In the genomic region with DNA sequence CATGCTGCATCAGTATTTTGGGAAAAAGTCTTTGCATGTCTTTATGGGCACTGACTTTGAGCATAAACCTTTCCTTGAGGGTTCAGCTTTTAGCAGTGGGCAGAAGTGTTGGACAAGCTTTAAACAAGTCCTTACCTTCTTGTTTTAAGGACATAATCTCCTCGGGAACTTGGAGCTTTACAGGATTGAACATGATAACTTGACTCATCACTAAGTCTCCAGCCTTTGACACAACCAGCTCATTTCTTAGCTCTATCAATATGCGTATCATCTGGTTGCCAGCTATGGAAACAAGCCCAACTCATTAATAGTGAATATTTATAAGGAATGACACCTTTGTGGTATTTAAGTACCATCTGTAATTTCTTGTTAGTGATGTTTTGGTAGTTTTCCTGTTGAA, we compare ENCODE assay signal across 19 cellular contexts. TPM values are rescaled to one million over a fixed set of nuclear protein-coding genes. Genes with fewer than 3 reads are reported as not detected.
A peak's percentile ranks its signal among the peaks of the same experiment; 100 is the strongest.
DNase-seq lines count a peak whose midpoint lies in the region; ATAC-seq and TF ChIP-seq lines count a peak whose summit lies in the region.
"Had no signal": no experiment of that assay in that cellular context is flagged by ENCODE, and none has a peak within 500 bp of the region (broad histone marks: within the 10 kb centered on the region; RNA-seq: fewer than 3 reads in every experiment).

No MANE protein-coding gene starts in this region.

- H2AFZ ChIP-seq in mammary epithelial cell (ENCODE audit: low read depth, low read length) (peak overlapping the region; percentile 8), smooth muscle cell (ENCODE audit: low read depth) (no peak overlapping the region)

- H3K4me2 ChIP-seq in mammary epithelial cell (ENCODE audit: insufficient read depth, low read depth, low read length) (peak overlapping the region; percentile 56), smooth muscle cell (no peak overlapping the region)
- H3K4me2 ChIP-seq: A549 had no signal

- TF ChIP-seq CTCF in mammary epithelial cell (conservative IDR thresholded peaks at IDR 0.05 in 1 of 2, IDR thresholded peaks at IDR 0.05 in 1 of 2; ENCODE audit: extremely low read depth in 1 of 2, insufficient read depth in 1 of 2, low read depth in 1 of 2, low read length in 2 of 2) = no peak
- no peak for TF ChIP-seq CTCF in breast epithelium (IDR thresholded peaks at IDR 0.05)
- TF ChIP-seq CTCF in epithelial cell of esophagus (IDR thresholded peaks at IDR 0.05; ENCODE audit: insufficient read depth, low read depth, low read length, missing control alignments) = no peak
- no peak for TF ChIP-seq CTCF in foreskin keratinocyte (conservative IDR thresholded peaks at IDR 0.05)
- TF ChIP-seq CTCF in smooth muscle cell (IDR thresholded peaks at IDR 0.05; ENCODE audit: borderline replicate concordance, insufficient read depth, poor library complexity, severe bottlenecking) = no peak
- TF ChIP-seq CTCF in CD8-positive, alpha-beta T cell (IDR thresholded peaks at IDR 0.05) = no peak

- ATAC-seq in foreskin keratinocyte = peak; percentile 85
- no peak for ATAC-seq in CD8-positive, alpha-beta T cell
- ATAC-seq in GM21717 (IDR thresholded peaks at IDR 0.05; ENCODE audit: unreplicated experiment) = no peak
- ATAC-seq: A549, HCT116, K562 had no signal

- H3K4me1 ChIP-seq in mammary epithelial cell (ENCODE audit: insufficient read depth, low read length) = peaks cover 17% of the 10 kb centered on the region
- no peaks in the 10 kb centered on the region for H3K4me1 ChIP-seq in breast epithelium
- peaks cover 26% of the 10 kb centered on the region for H3K4me1 ChIP-seq in foreskin keratinocyte
- no peaks in the 10 kb centered on the region for H3K4me1 ChIP-seq in smooth muscle cell (ENCODE audit: low read depth)
- H3K4me1 ChIP-seq in CD8-positive, alpha-beta T cell (ENCODE audit: insufficient read depth, low read length) = peaks cover 4% of the 10 kb centered on the region

- H3K27ac ChIP-seq in mammary epithelial cell (ENCODE audit: insufficient read depth, low read depth, low read length) (peak overlapping the region; percentile 15), breast epithelium (no peak overlapping the region), foreskin keratinocyte (peak overlapping the region; percentile 15), smooth muscle cell (ENCODE audit: low read depth) (peak overlapping the region; percentile 80)
- H3K27ac ChIP-seq in CD8-positive, alpha-beta T cell (ENCODE audit: low read depth, low read length) = no peak overlapping the region
- H3K27ac ChIP-seq: 22Rv1, A549 had no signal

- H3F3A ChIP-seq in smooth muscle cell (ENCODE audit: low read depth) = no peaks in the 10 kb centered on the region

- in situ Hi-C loops in mammary epithelial cell (cut with MboI; ENCODE audit: low sequenced_read_pairs in 2 of 2) = no loop called here

- H3K9me3 ChIP-seq in mammary epithelial cell (replicated peaks; ENCODE audit: insufficient read depth, low read length) (no peaks in the 10 kb centered on the region), breast epithelium (no peaks in the 10 kb centered on the region), smooth muscle cell (replicated peaks; ENCODE audit: low read depth) (no peaks in the 10 kb centered on the region)
- H3K9me3 ChIP-seq in CD8-positive, alpha-beta T cell (ENCODE audit: low read length) = no peaks in the 10 kb centered on the region
- H3K9me3 ChIP-seq: A549 had no signal

- no peak overlapping the region for H3K9ac ChIP-seq in mammary epithelial cell (ENCODE audit: insufficient read depth, low read length)
- no peak overlapping the region for H3K9ac ChIP-seq in smooth muscle cell (ENCODE audit: low read depth)

- WGBS in mammary epithelial cell (ENCODE audit: low coverage, missing lambda C conversion rate) = 38% methylated on average over 2 of the region's 2 CpGs
- WGBS in smooth muscle cell (ENCODE audit: low lambda C conversion rate) = 25% methylated on average over 2 of the region's 2 CpGs

- CTCF ChIA-PET in mammary epithelial cell (lab: Charles Lee; ENCODE audit: low non-redundant PET) = interaction anchor here (0.6 kb wide), 1 partner anchor 9 kb away, joined by 4 read pairs; no protein-coding TSS in a partner anchor
- CTCF ChIA-PET in CD8-positive, alpha-beta T cell (lab: Charles Lee) = no interaction called here

- no TSS peak for BruUV-seq in mammary epithelial cell (replicated peaks; lab: Mats Ljungman, UMichigan)

- H3K27me3 ChIP-seq in mammary epithelial cell (ENCODE audit: insufficient read depth, low read length) (no peaks in the 10 kb centered on the region), breast epithelium (no peaks in the 10 kb centered on the region), foreskin keratinocyte (no peaks in the 10 kb centered on the region), smooth muscle cell (ENCODE audit: low read depth) (no peaks in the 10 kb centered on the region)
- H3K27me3 ChIP-seq in CD8-positive, alpha-beta T cell (ENCODE audit: insufficient read depth, low read length) = no peaks in the 10 kb centered on the region

- no peak overlapping the region for H3K4me3 ChIP-seq in mammary epithelial cell (replicated peaks in 1 of 3; ENCODE audit: insufficient read depth in 1 of 3, low read depth in 2 of 3, low read length in 3 of 3)
- H3K4me3 ChIP-seq in breast epithelium = no peak overlapping the region
- no peak overlapping the region for H3K4me3 ChIP-seq in epithelial cell of esophagus (ENCODE audit: low read length)
- H3K4me3 ChIP-seq in smooth muscle cell = no peak overlapping the region
- no peak overlapping the region for H3K4me3 ChIP-seq in CD8-positive, alpha-beta T cell (ENCODE audit: low read depth, low read length)
- H3K4me3 ChIP-seq: A549, K562 had no signal

- POLR2A ChIA-PET in CD8-positive, alpha-beta T cell (lab: Charles Lee) = no interaction called here

- no peaks in the 10 kb centered on the region for H3K9me3 Mint-ChIP-seq in CD8-positive, alpha-beta T cell
- H3K9me3 Mint-ChIP-seq: CD4-positive, alpha-beta T cell had no signal

- H3K4me3 Mint-ChIP-seq in CD8-positive, alpha-beta T cell = no peak overlapping the region
- H3K4me3 Mint-ChIP-seq: CD4-positive, alpha-beta T cell had no signal

- dilution Hi-C loops in mammary epithelial cell (cut with HindIII; ENCODE audit: low sequenced_read_pairs) = no loop called here

- DNase-seq in mammary epithelial cell (peak; percentile 70), breast epithelium (ENCODE audit: low spot score in 2 of 2) (no peak), epithelial cell of esophagus (ENCODE audit: low read depth) (peak; percentile 79), foreskin keratinocyte (peak; percentile 66 to 80), smooth muscle cell (lab: John Stamatoyannopoulos, UW; ENCODE audit: unreplicated experiment) (no peak), CD1c-positive myeloid dendritic cell (ENCODE audit: extremely low spot score) (no peak)
- DNase-seq in CD8-positive, alpha-beta T cell = no peak
- DNase-seq: C1 segment of cervical spinal cord; CD4-positive, alpha-beta T cell; DMS153; DMS79; GF-D8; GOT3; H7 had no signal

- H3K79me2 ChIP-seq in mammary epithelial cell (ENCODE audit: insufficient read depth, low read length) (no peaks in the 10 kb centered on the region), smooth muscle cell (ENCODE audit: low read depth) (no peaks in the 10 kb centered on the region)

- H3K36me3 Mint-ChIP-seq in CD8-positive, alpha-beta T cell = no peaks in the 10 kb centered on the region

- H3K36me3 ChIP-seq in mammary epithelial cell (ENCODE audit: insufficient read depth, low read length) = no peaks in the 10 kb centered on the region
- no peaks in the 10 kb centered on the region for H3K36me3 ChIP-seq in breast epithelium
- H3K36me3 ChIP-seq in smooth muscle cell (ENCODE audit: low read depth) = no peaks in the 10 kb centered on the region
- H3K36me3 ChIP-seq in CD8-positive, alpha-beta T cell (ENCODE audit: insufficient read depth, low read length) = no peaks in the 10 kb centered on the region

- peaks cover 5% of the 10 kb centered on the region for H3K4me1 Mint-ChIP-seq in CD8-positive, alpha-beta T cell (ENCODE audit: low read depth)

- H3K27me3 Mint-ChIP-seq in CD8-positive, alpha-beta T cell (ENCODE audit: low read depth) = no peaks in the 10 kb centered on the region
- H3K27me3 Mint-ChIP-seq: CD4-positive, alpha-beta T cell had no signal

- H4K20me1 ChIP-seq in mammary epithelial cell (ENCODE audit: insufficient read depth, low read length) (no peaks in the 10 kb centered on the region), smooth muscle cell (ENCODE audit: low read depth) (no peaks in the 10 kb centered on the region)

- intact Hi-C loops in mammary epithelial cell (cut with micrococcal nuclease) = loop anchor here (2.0 kb wide), 1 partner anchor 31 kb away; no protein-coding TSS in a partner anchor
- intact Hi-C loops in breast epithelium (cut with DNase I; ENCODE audit: low total_unique reads) = no loop called here
- intact Hi-C loops in CD8-positive, alpha-beta T cell (cut with DNase I, micrococcal nuclease) = no loop called here

- H3K27ac Mint-ChIP-seq in CD8-positive, alpha-beta T cell = no peak overlapping the region
- H3K27ac Mint-ChIP-seq: CD4-positive, alpha-beta T cell had no signal

- no peak for TF ChIP-seq POLR2A in breast epithelium (IDR thresholded peaks at IDR 0.05)

RNA-seq across cellular contexts. Expression of a gene that starts 21.0 kb away (rescaled TPM):
- total RNA-seq in mammary epithelial cell (10 to 100 TPM in 1 of 2 donors, 1 to 10 TPM in 1; 1.8 to 19.3 TPM), breast epithelium (10 to 100 TPM in 2 of 3 donors, 1 to 10 TPM in 1; 1.1 to 24.6 (median 11.8) TPM), foreskin keratinocyte (2.4 and 4.3 TPM in 2 replicates), smooth muscle cell (8.9 and 9.5 TPM in 2 replicates)
- polyA plus RNA-seq in mammary epithelial cell (2.5 TPM), foreskin keratinocyte (0.47 and 0.96 TPM in 2 replicates), smooth muscle cell (0.98 and 2.4 TPM in 2 replicates)
- 7.6 TPM for polyA minus RNA-seq in mammary epithelial cell
- total RNA-seq in CD8-positive, alpha-beta T cell = 1 to 10 TPM in 1 of 2 experiments, under 1 TPM in 1; 0.08 to 1.2 TPM
- total RNA-seq: H7 had no signal

Comparison
In these comparisons a context has a peak if more than half of its experiments do, and no peak if none do; other contexts are left out.
1. DNase-seq: peak in mammary epithelial cell (single experiment), epithelial cell of esophagus (single experiment) and foreskin keratinocyte (2 of 2); none in breast epithelium (0 of 2), smooth muscle cell (single experiment), CD8-positive, alpha-beta T cell (0 of 7) and CD1c-positive myeloid dendritic cell (single experiment).
2. H3K27ac ChIP-seq: peak in mammary epithelial cell (single experiment), foreskin keratinocyte (single experiment) and smooth muscle cell (single experiment); none in breast epithelium (0 of 2) and CD8-positive, alpha-beta T cell (single experiment).